13 cellular contexts compared by ENCODE assay signal in genomic region chr1:24955779-24956365, GRCh38. TPM values are rescaled to one million over a fixed set of nuclear protein-coding genes. Genes with fewer than 3 reads are reported as not detected.
DNase-seq lines count a peak whose midpoint lies in the region; ATAC-seq and TF ChIP-seq lines count a peak whose summit lies in the region.
"Had no signal": no experiment of that assay in that cellular context is flagged by ENCODE, and none has a peak within 500 bp of the region (broad histone marks: within the 10 kb centered on the region; RNA-seq: fewer than 3 reads in every experiment).

No MANE protein-coding gene starts in this region.

- peaks cover 72% of the 10 kb centered on the region for H3K36me3 Mint-ChIP-seq in activated CD4-positive, alpha-beta T cell treated with anti-CD3 and anti-CD28 coated beads, Interleukin-2, amount 10 ng/mL, durations not matched to agents 24 days and 14 days (ENCODE audit: low read depth)
- H3K36me3 Mint-ChIP-seq in H9 (ENCODE audit: insufficient read depth in 1 of 3, low read depth in 3 of 3) = no peaks in the 10 kb centered on the region
- H3K36me3 Mint-ChIP-seq in activated T-helper 2 cell treated with anti-CD3 and anti-CD28 coated beads, Interferon-gamma antibody, Interleukin-2, Interleukin-4, amounts not matched to agents 10 μg/mL and 5 μg/mL and 100 μg/mL, durations not matched to agents 14 hours and 24 hours and 36 hours (ENCODE audit: low read depth) = peaks cover 85% of the 10 kb centered on the region
- H3K36me3 Mint-ChIP-seq in naive thymus-derived CD8-positive, alpha-beta T cell = peaks cover 0 to 10% (median 5%) of the 10 kb centered on the region in 3 donors

- peaks cover 82% of the 10 kb centered on the region for H3K4me1 Mint-ChIP-seq in activated CD4-positive, alpha-beta T cell treated with anti-CD3 and anti-CD28 coated beads, Interleukin-2, amount 10 ng/mL, durations not matched to agents 24 days and 14 days
- H3K4me1 Mint-ChIP-seq in H9 = peaks cover 12 to 19% of the 10 kb centered on the region in 2 experiments
- peaks cover 82% of the 10 kb centered on the region for H3K4me1 Mint-ChIP-seq in activated T-helper 2 cell treated with anti-CD3 and anti-CD28 coated beads, Interferon-gamma antibody, Interleukin-2, Interleukin-4, amounts not matched to agents 10 μg/mL and 5 μg/mL and 100 μg/mL, durations not matched to agents 14 hours and 24 hours and 36 hours (ENCODE audit: low read depth)
- peaks cover 43 to 97% (median 91%) of the 10 kb centered on the region in 4 donors for H3K4me1 Mint-ChIP-seq in naive thymus-derived CD8-positive, alpha-beta T cell

- no peaks in the 10 kb centered on the region for H4K20me1 ChIP-seq in H9 (ENCODE audit: control insufficient read depth, insufficient read depth, insufficient read length)

- H3K27ac Mint-ChIP-seq in activated CD4-positive, alpha-beta T cell treated with anti-CD3 and anti-CD28 coated beads, Interleukin-2, amount 10 ng/mL, durations not matched to agents 24 days and 14 days = peak overlapping the region; percentile 94
- H3K27ac Mint-ChIP-seq in H9 = no peak overlapping the region
- peak overlapping the region; percentile 95 for H3K27ac Mint-ChIP-seq in activated T-helper 2 cell treated with anti-CD3 and anti-CD28 coated beads, Interferon-gamma antibody, Interleukin-2, Interleukin-4, amounts not matched to agents 10 μg/mL and 5 μg/mL and 100 μg/mL, durations not matched to agents 14 hours and 24 hours and 36 hours
- peak overlapping the region; percentile 51 to 98 (median 85) for H3K27ac Mint-ChIP-seq in naive thymus-derived CD8-positive, alpha-beta T cell

- H2BK15ac ChIP-seq in H9 (ENCODE audit: low read depth, low read length) = no peak overlapping the region

- H3K4me2 ChIP-seq in H9 (ENCODE audit: insufficient read depth, insufficient read length, low read length) = no peak overlapping the region

- no peak overlapping the region for H2BK20ac ChIP-seq in H9 (ENCODE audit: low read depth, low read length, poor library complexity, severe bottlenecking)

- H3K23me2 ChIP-seq in H9 (ENCODE audit: insufficient read length, low read depth, low read length, poor library complexity, severe bottlenecking) = no peaks in the 10 kb centered on the region

- peak overlapping the region; percentile 7; the same call in 1 of the 2 replicates for H3K14ac ChIP-seq in H9 (ENCODE audit: insufficient read depth, low read length)

- no CpG with 5 or more reads among the region's 8 CpGs for WGBS in H9 (ENCODE audit: extremely low coverage, insufficient read length, low lambda C conversion rate)

- intact Hi-C loops in activated CD4-positive, alpha-beta T cell treated with anti-CD3 and anti-CD28 coated beads, Interleukin-2, amount 10 ng/mL, durations not matched to agents 24 days and 14 days (cut with micrococcal nuclease) = loop anchor here (1.0 to 10.0 kb wide), 4 partner anchors 9 to 211 kb away; partner anchors contain the start of genes CLIC4 and RUNX3
- intact Hi-C loops in activated T-helper 2 cell treated with anti-CD3 and anti-CD28 coated beads, Interferon-gamma antibody, Interleukin-2, Interleukin-4, amounts not matched to agents 10 μg/mL and 5 μg/mL and 100 μg/mL, durations not matched to agents 14 hours and 24 hours and 36 hours (cut with micrococcal nuclease) = loop anchor here (1.0 to 10.0 kb wide), 7 partner anchors 9 to 279 kb away; partner anchors contain the start of genes RUNX3 and SYF2

- TF ChIP-seq CTCF in H9 (conservative IDR thresholded peaks at IDR 0.05) = no peak

- H2AFZ ChIP-seq in H9 (ENCODE audit: low read length) = no peak overlapping the region

- H2BK5ac ChIP-seq in H9 (ENCODE audit: insufficient read length, low read length) = no peak overlapping the region

- H3K9me3 Mint-ChIP-seq in activated CD4-positive, alpha-beta T cell treated with anti-CD3 and anti-CD28 coated beads, Interleukin-2, amount 10 ng/mL, durations not matched to agents 24 days and 14 days = no peaks in the 10 kb centered on the region
- no peaks in the 10 kb centered on the region for H3K9me3 Mint-ChIP-seq in H9
- H3K9me3 Mint-ChIP-seq in activated T-helper 2 cell treated with anti-CD3 and anti-CD28 coated beads, Interferon-gamma antibody, Interleukin-2, Interleukin-4, amounts not matched to agents 10 μg/mL and 5 μg/mL and 100 μg/mL, durations not matched to agents 14 hours and 24 hours and 36 hours = no peaks in the 10 kb centered on the region
- H3K9me3 Mint-ChIP-seq in naive thymus-derived CD8-positive, alpha-beta T cell = no peaks in the 10 kb centered on the region

- no peaks in the 10 kb centered on the region for H3K9me3 ChIP-seq in H9 (ENCODE audit: control insufficient read depth, low read depth, low read length)
- H3K9me3 ChIP-seq: stomach had no signal

- H4K8ac ChIP-seq in H9 (replicated peaks; ENCODE audit: insufficient read length, low read depth, low read length) = no peak overlapping the region

- H3K9ac ChIP-seq in H9 (ENCODE audit: extremely low read depth, insufficient read length, low read length) = no peak overlapping the region

- H4K5ac ChIP-seq in H9 (ENCODE audit: insufficient read length, low read depth, low read length) = no peak overlapping the region

- H4K91ac ChIP-seq in H9 (ENCODE audit: insufficient read length, low read depth, low read length) = no peak overlapping the region

- H3K4ac ChIP-seq in H9 (ENCODE audit: low read depth, low read length) = no peak overlapping the region

- H3K4me1 ChIP-seq in H9 (ENCODE audit: insufficient read depth, low read length) = no peaks in the 10 kb centered on the region
- H3K4me1 ChIP-seq: stomach had no signal

- H3K18ac ChIP-seq in H9 (ENCODE audit: insufficient read length, low read depth, low read length) = no peak overlapping the region

- H3K27me3 ChIP-seq in H9 (ENCODE audit: insufficient read depth, low read length) = no peaks in the 10 kb centered on the region

- no peak overlapping the region for H2AK5ac ChIP-seq in H9 (ENCODE audit: insufficient read length, low read length)

- H3K79me2 ChIP-seq in H9 (ENCODE audit: insufficient read depth, low read length) = no peaks in the 10 kb centered on the region

- H3K23ac ChIP-seq in H9 (ENCODE audit: insufficient read length, low read depth, low read length) = no peak overlapping the region

- peak overlapping the region; percentile 81 for H3K4me3 Mint-ChIP-seq in activated CD4-positive, alpha-beta T cell treated with anti-CD3 and anti-CD28 coated beads, Interleukin-2, amount 10 ng/mL, durations not matched to agents 24 days and 14 days
- no peak overlapping the region for H3K4me3 Mint-ChIP-seq in H9
- H3K4me3 Mint-ChIP-seq in activated T-helper 2 cell treated with anti-CD3 and anti-CD28 coated beads, Interferon-gamma antibody, Interleukin-2, Interleukin-4, amounts not matched to agents 10 μg/mL and 5 μg/mL and 100 μg/mL, durations not matched to agents 14 hours and 24 hours and 36 hours (ENCODE audit: low read depth) = peak overlapping the region; percentile 78
- peak overlapping the region in 6 of 10 donors; percentile 33 to 80 (median 62) for H3K4me3 Mint-ChIP-seq in naive thymus-derived CD8-positive, alpha-beta T cell

- POLR2A ChIA-PET in naive thymus-derived CD8-positive, alpha-beta T cell (lab: Charles Lee) = interaction anchor here (1.3 to 6.1 kb wide), 3 partner anchors 8 to 67 kb away, joined by 3 to 47 read pairs (median 9); no protein-coding TSS in a partner anchor

- no peak overlapping the region for H3K56ac ChIP-seq in H9 (ENCODE audit: insufficient read length, low read depth, low read length)

- H3K79me1 ChIP-seq in H9 (ENCODE audit: insufficient read depth, low read depth, low read length, poor library complexity, severe bottlenecking) = no peaks in the 10 kb centered on the region

- ATAC-seq in naive thymus-derived CD8-positive, alpha-beta T cell = no peak
- no peak for ATAC-seq in HG03565 (IDR thresholded peaks at IDR 0.05; ENCODE audit: unreplicated experiment)

- no peaks in the 10 kb centered on the region for H3K27me3 Mint-ChIP-seq in activated CD4-positive, alpha-beta T cell treated with anti-CD3 and anti-CD28 coated beads, Interleukin-2, amount 10 ng/mL, durations not matched to agents 24 days and 14 days
- peaks cover 2% of the 10 kb centered on the region; the same call in 1 of the 2 replicates for H3K27me3 Mint-ChIP-seq in H9 (ENCODE audit: low read depth)
- no peaks in the 10 kb centered on the region for H3K27me3 Mint-ChIP-seq in activated T-helper 2 cell treated with anti-CD3 and anti-CD28 coated beads, Interferon-gamma antibody, Interleukin-2, Interleukin-4, amounts not matched to agents 10 μg/mL and 5 μg/mL and 100 μg/mL, durations not matched to agents 14 hours and 24 hours and 36 hours (ENCODE audit: low read depth)
- no peaks in the 10 kb centered on the region for H3K27me3 Mint-ChIP-seq in naive thymus-derived CD8-positive, alpha-beta T cell

- no peak overlapping the region for H3K27ac ChIP-seq in H9 (ENCODE audit: insufficient read length, low read depth, low read length)

- H3T11ph ChIP-seq in H9 (ENCODE audit: low read length) = no peak overlapping the region

- H2BK12ac ChIP-seq in H9 (ENCODE audit: insufficient read length, low read depth, low read length) = no peak overlapping the region

- DNase-seq in activated CD4-positive, alpha-beta T cell treated with anti-CD3 and anti-CD28 coated beads, Interleukin-2, amount 10 ng/mL, durations not matched to agents 24 days and 14 days = no peak
- DNase-seq in activated CD4-positive, alpha-beta T cell treated with anti-CD3 and anti-CD28 coated beads for 48 hours = no peak
- no peak for DNase-seq in H9
- DNase-seq in activated T-helper 2 cell treated with anti-CD3 and anti-CD28 coated beads, Interferon-gamma antibody, Interleukin-2, Interleukin-4, amounts not matched to agents 10 μg/mL and 5 μg/mL and 100 μg/mL, durations not matched to agents 14 hours and 24 hours and 36 hours (ENCODE audit: low spot score) = no peak
- no peak for DNase-seq in naive thymus-derived CD8-positive, alpha-beta T cell
- DNase-seq in midbrain (lab: John Stamatoyannopoulos, UW) = no peak
- DNase-seq in hippocampal formation (lab: John Stamatoyannopoulos, UW) = no peak
- DNase-seq: caudate nucleus, NCI-H1417 treated with DMSO at 0.1 percent for 48 hours, NCI-H2171, NCI-H748 treated with DMSO at 0.1 percent for 48 hours, stomach had no signal

- H2BK120ac ChIP-seq in H9 (ENCODE audit: low read depth, low read length, poor library complexity, severe bottlenecking) = no peak overlapping the region

RNA-seq across cellular contexts. Expression of gene RUNX3, which starts 25.8 kb away (rescaled TPM):
- 110 and 112 TPM in 2 replicates for total RNA-seq in activated CD4-positive, alpha-beta T cell treated with anti-CD3 and anti-CD28 coated beads, Interleukin-2, amount 10 ng/mL, durations not matched to agents 24 days and 14 days
- total RNA-seq in H9 (2021) = 0.33 and 0.35 TPM in 2 replicates
- total RNA-seq in activated T-helper 2 cell treated with anti-CD3 and anti-CD28 coated beads, Interferon-gamma antibody, Interleukin-2, Interleukin-4, amounts not matched to agents 10 μg/mL and 5 μg/mL and 100 μg/mL, durations not matched to agents 14 hours and 24 hours and 36 hours = 129 and 135 TPM in 2 replicates
- total RNA-seq in naive thymus-derived CD8-positive, alpha-beta T cell = 10 to 100 TPM; 87.1 to 95.3 TPM
- polyA plus RNA-seq in naive thymus-derived CD8-positive, alpha-beta T cell = 10 to 100 TPM; 22.0 to 64.0 (median 54.0) TPM

Comparison
In these comparisons a context has a peak if more than half of its experiments do, and no peak if none do; other contexts are left out.
1. H3K27ac Mint-ChIP-seq: peak in activated CD4-positive, alpha-beta T cell treated with anti-CD3 and anti-CD28 coated beads, Interleukin-2, amount 10 ng/mL, durations not matched to agents 24 days and 14 days (single experiment), activated T-helper 2 cell treated with anti-CD3 and anti-CD28 coated beads, Interferon-gamma antibody, Interleukin-2, Interleukin-4, amounts not matched to agents 10 μg/mL and 5 μg/mL and 100 μg/mL, durations not matched to agents 14 hours and 24 hours and 36 hours (single experiment) and naive thymus-derived CD8-positive, alpha-beta T cell (10 of 10); none in H9 (0 of 3).
2. H3K4me3 Mint-ChIP-seq: peak in activated CD4-positive, alpha-beta T cell treated with anti-CD3 and anti-CD28 coated beads, Interleukin-2, amount 10 ng/mL, durations not matched to agents 24 days and 14 days (single experiment), activated T-helper 2 cell treated with anti-CD3 and anti-CD28 coated beads, Interferon-gamma antibody, Interleukin-2, Interleukin-4, amounts not matched to agents 10 μg/mL and 5 μg/mL and 100 μg/mL, durations not matched to agents 14 hours and 24 hours and 36 hours (single experiment) and naive thymus-derived CD8-positive, alpha-beta T cell (6 of 10); none in H9 (0 of 2).
3. RNA of gene RUNX3, which starts 25.8 kb away (total RNA-seq): 129 to 135 TPM in activated T-helper 2 cell treated with anti-CD3 and anti-CD28 coated beads, Interferon-gamma antibody, Interleukin-2, Interleukin-4, amounts not matched to agents 10 μg/mL and 5 μg/mL and 100 μg/mL, durations not matched to agents 14 hours and 24 hours and 36 hours, 110 to 112 TPM in activated CD4-positive, alpha-beta T cell treated with anti-CD3 and anti-CD28 coated beads, Interleukin-2, amount 10 ng/mL, durations not matched to agents 24 days and 14 days and 87.1 to 95.3 TPM in naive thymus-derived CD8-positive, alpha-beta T cell; 0.33 to 0.35 TPM in H9; every median in the first group is over 10 times any median in the second.